In the genomic region with DNA sequence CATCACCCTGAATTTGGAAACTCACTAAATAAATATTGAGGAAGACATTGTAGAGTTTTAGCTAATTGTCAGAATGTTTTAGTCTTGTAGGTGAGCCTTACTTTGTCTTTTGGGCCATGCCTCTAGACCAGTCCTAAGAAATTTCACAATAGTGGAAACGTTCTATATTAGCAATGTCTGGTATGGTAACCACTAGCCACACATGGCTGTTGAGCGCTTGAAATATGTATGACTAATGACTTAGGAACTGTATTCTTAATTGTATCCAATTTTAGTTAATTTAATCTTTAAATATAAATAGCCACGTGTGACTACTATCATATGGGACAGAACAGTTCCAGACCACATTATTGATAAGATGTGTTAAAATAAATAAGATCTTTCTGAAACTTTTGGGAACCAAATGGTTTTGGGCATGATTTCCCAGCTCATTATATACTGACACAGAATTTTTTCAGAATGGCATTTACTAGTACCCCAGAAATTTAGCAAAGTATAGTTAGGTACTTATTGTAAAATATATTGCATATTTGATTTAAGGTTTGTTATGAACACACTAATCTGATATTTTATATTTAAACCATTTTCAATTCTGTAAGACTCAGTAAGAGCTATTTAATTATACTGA, we compare ENCODE assay signal across 16 cellular contexts.
A peak's percentile ranks its signal among the peaks of the same experiment; 100 is the strongest.
DNase-seq lines count a peak whose midpoint lies in the region; ATAC-seq, FAIRE-seq and TF ChIP-seq lines count a peak whose summit lies in the region.
"Had no signal": no experiment of that assay in that cellular context is flagged by ENCODE, and none has a peak within 500 bp of the region (broad histone marks: within the 10 kb centered on the region; RNA-seq: fewer than 3 reads in every experiment).

No MANE protein-coding gene starts in this region.

- CTCF ChIA-PET in activated naive CD4-positive, alpha-beta T cell treated with anti-CD3 and anti-CD28 coated beads for 36 hours (lab: Charles Lee): no interaction called here

- no peak for TF ChIP-seq POLR2A in GM12891 (IDR thresholded peaks at IDR 0.05; ENCODE audit: low read depth, low read length)

- H3K27ac Mint-ChIP-seq in activated naive CD4-positive, alpha-beta T cell treated with anti-CD3 and anti-CD28 coated beads for 36 hours: no peak overlapping the region
- H3K27ac Mint-ChIP-seq: stimulated activated naive B cell treated with anti-CD40 and anti-IgM and Interleukin-4, amounts not matched to agents 10 μg/mL and 1 μg/mL and 100 μg/mL, for 72 hours had no signal

- H3K4me3 ChIP-seq in bronchial epithelial cell (ENCODE audit: low read depth, low read length): no peak overlapping the region

- no peak for TF ChIP-seq CTCF in bronchial epithelial cell (IDR thresholded peaks at IDR 0.05; ENCODE audit: insufficient read depth, low read length, severe bottlenecking)

- no peaks in the 10 kb centered on the region for H3K27me3 Mint-ChIP-seq in activated naive CD4-positive, alpha-beta T cell treated with anti-CD3 and anti-CD28 coated beads for 36 hours (ENCODE audit: low read depth)
- H3K27me3 Mint-ChIP-seq: stimulated activated naive B cell treated with anti-CD40 and anti-IgM and Interleukin-4, amounts not matched to agents 10 μg/mL and 1 μg/mL and 100 μg/mL, for 72 hours had no signal

- no peaks in the 10 kb centered on the region for H3K27me3 ChIP-seq in bronchial epithelial cell (ENCODE audit: control insufficient read depth, insufficient read depth, low read length)

- no peaks in the 10 kb centered on the region for H3K36me3 ChIP-seq in bronchial epithelial cell (ENCODE audit: control insufficient read depth, insufficient read depth, low read length)

- no peak for FAIRE-seq in bronchial epithelial cell (lab: Jason Lieb, UNC)
- no peak for FAIRE-seq in GM12891 (lab: Jason Lieb, UNC)
- FAIRE-seq: endothelial cell of umbilical vein, GM18507 had no signal

- no peak for ATAC-seq in HG03025 (IDR thresholded peaks at IDR 0.05; ENCODE audit: low FRiP score, unreplicated experiment)
- ATAC-seq: left cardiac atrium; stimulated activated naive B cell treated with anti-CD40 and anti-IgM and Interleukin-4, amounts not matched to agents 10 μg/mL and 1 μg/mL and 100 μg/mL, for 72 hours had no signal

- intact Hi-C loops in activated naive CD4-positive, alpha-beta T cell treated with anti-CD3 and anti-CD28 coated beads for 36 hours (cut with micrococcal nuclease): no loop called here

- no peaks in the 10 kb centered on the region for H3K4me1 Mint-ChIP-seq in activated naive CD4-positive, alpha-beta T cell treated with anti-CD3 and anti-CD28 coated beads for 36 hours (ENCODE audit: low read depth)
- H3K4me1 Mint-ChIP-seq: stimulated activated naive B cell treated with anti-CD40 and anti-IgM and Interleukin-4, amounts not matched to agents 10 μg/mL and 1 μg/mL and 100 μg/mL, for 72 hours had no signal

- no peaks in the 10 kb centered on the region for H3K9me3 Mint-ChIP-seq in activated naive CD4-positive, alpha-beta T cell treated with anti-CD3 and anti-CD28 coated beads for 36 hours
- H3K9me3 Mint-ChIP-seq: stimulated activated naive B cell treated with anti-CD40 and anti-IgM and Interleukin-4, amounts not matched to agents 10 μg/mL and 1 μg/mL and 100 μg/mL, for 72 hours had no signal

- DNase-seq in EL (peak; percentile 89), NCI-H226 (peak; percentile 87), bronchial epithelial cell (ENCODE audit: low read depth) (peak; percentile 90), non-pigmented ciliary epithelial cell (ENCODE audit: low read depth) (peak; percentile 81), GM12891 (ENCODE audit: insufficient read length, low spot score) (no peak), HUDEP-2 (lab: John Stamatoyannopoulos, UW; ENCODE audit: unreplicated experiment in 76 of 76) (no peak)
- no peak for DNase-seq in activated naive CD4-positive, alpha-beta T cell treated with anti-CD3 and anti-CD28 coated beads for 36 hours
- DNase-seq: activated CD8-positive, alpha-beta memory T cell treated with anti-CD3 and anti-CD28 coated beads for 24 hours; DMS 273 treated with DMSO at 0.1 percent for 48 hours; left cardiac atrium; NCI-H2171 treated with DMSO at 0.1 percent for 48 hours; stimulated activated naive B cell treated with anti-CD40 and anti-IgM and Interleukin-4, amounts not matched to agents 10 μg/mL and 1 μg/mL and 100 μg/mL, for 72 hours; T-helper 1 cell had no signal

- H3K4me3 Mint-ChIP-seq in activated naive CD4-positive, alpha-beta T cell treated with anti-CD3 and anti-CD28 coated beads for 36 hours: no peak overlapping the region
- H3K4me3 Mint-ChIP-seq: stimulated activated naive B cell treated with anti-CD40 and anti-IgM and Interleukin-4, amounts not matched to agents 10 μg/mL and 1 μg/mL and 100 μg/mL, for 72 hours had no signal

- peaks cover 11% of the 10 kb centered on the region for H3K36me3 Mint-ChIP-seq in activated naive CD4-positive, alpha-beta T cell treated with anti-CD3 and anti-CD28 coated beads for 36 hours (ENCODE audit: low read depth)

TF ChIP-seq in GM12891, 5 proteins besides CTCF, POLR2A, EP300 and RAD21:
- TF ChIP-seq SPI1 (IDR thresholded peaks at IDR 0.05; ENCODE audit: low read depth, low read length) (no peak), POU2F2 (IDR thresholded peaks at IDR 0.05; ENCODE audit: low read depth, low read length) (no peak), PAX5 (IDR thresholded peaks at IDR 0.05; ENCODE audit: insufficient read depth, low read length, severe bottlenecking) (no peak), TAF1 (IDR thresholded peaks at IDR 0.05; ENCODE audit: low read depth, low read length) (no peak)

Comparison
In these comparisons a context has a peak if more than half of its experiments do, and no peak if none do; other contexts are left out.
1. DNase-seq: peak in EL (single experiment), NCI-H226 (single experiment), bronchial epithelial cell (single experiment) and non-pigmented ciliary epithelial cell (single experiment); none in activated naive CD4-positive, alpha-beta T cell treated with anti-CD3 and anti-CD28 coated beads for 36 hours (single experiment), GM12891 (single experiment) and HUDEP-2 (0 of 76).